2 cellular contexts compared by ENCODE assay signal in the genomic region with DNA sequence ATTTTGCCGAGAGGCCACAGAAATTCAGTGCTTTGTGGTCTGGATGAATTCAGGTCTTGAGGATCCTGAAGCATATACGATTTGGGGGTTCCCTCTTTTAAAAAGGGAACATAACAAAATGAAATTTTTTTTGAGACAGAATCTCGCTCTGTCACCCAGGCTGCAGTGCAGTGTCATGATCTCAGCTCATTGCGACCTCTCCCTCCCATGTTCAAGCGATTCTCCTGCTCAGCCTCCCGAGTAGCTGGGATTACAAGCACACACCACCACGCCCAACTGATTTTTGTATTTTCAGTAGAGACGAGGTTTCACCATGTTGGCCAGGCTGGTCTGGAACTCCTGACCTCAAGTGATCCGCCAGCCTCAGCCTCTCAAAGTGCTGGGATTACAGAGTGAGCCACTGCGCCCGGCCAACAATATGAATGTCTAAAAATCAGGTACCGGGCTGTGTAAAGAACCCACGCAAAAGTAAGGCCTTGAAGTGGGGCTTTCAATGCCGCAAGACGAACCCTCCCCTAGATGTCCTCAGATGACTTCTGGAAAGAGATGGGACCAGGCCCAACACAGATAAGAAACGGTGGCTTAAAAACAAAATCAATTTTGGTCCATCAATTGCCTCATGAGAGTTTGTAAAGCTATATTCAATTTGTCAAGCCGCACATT.
TF ChIP-seq lines count a peak whose summit lies in the region.

No MANE protein-coding gene starts in this region.

TF ChIP-seq in GM23338, 12 proteins besides CTCF, POLR2A, EP300 and RAD21 (continues in another document):
- TF ChIP-seq ZNF114 (CRISPR knock-in tag; IDR thresholded peaks at IDR 0.05): no peak
- no peak for TF ChIP-seq NANOG (IDR thresholded peaks at IDR 0.05; ENCODE audit: borderline replicate concordance)
- TF ChIP-seq POLR2AphosphoS5 (IDR thresholded peaks at IDR 0.05; ENCODE audit: low read depth): no peak
- TF ChIP-seq STAT1 (IDR thresholded peaks at IDR 0.05; ENCODE audit: unreplicated experiment): no peak
- no peak for TF ChIP-seq ZNF331 (CRISPR knock-in tag; IDR thresholded peaks at IDR 0.05; ENCODE audit: low read depth)
- no peak for TF ChIP-seq EZH2phosphoT487 (IDR thresholded peaks at IDR 0.05; ENCODE audit: unreplicated experiment)
- TF ChIP-seq, protein P1, sequence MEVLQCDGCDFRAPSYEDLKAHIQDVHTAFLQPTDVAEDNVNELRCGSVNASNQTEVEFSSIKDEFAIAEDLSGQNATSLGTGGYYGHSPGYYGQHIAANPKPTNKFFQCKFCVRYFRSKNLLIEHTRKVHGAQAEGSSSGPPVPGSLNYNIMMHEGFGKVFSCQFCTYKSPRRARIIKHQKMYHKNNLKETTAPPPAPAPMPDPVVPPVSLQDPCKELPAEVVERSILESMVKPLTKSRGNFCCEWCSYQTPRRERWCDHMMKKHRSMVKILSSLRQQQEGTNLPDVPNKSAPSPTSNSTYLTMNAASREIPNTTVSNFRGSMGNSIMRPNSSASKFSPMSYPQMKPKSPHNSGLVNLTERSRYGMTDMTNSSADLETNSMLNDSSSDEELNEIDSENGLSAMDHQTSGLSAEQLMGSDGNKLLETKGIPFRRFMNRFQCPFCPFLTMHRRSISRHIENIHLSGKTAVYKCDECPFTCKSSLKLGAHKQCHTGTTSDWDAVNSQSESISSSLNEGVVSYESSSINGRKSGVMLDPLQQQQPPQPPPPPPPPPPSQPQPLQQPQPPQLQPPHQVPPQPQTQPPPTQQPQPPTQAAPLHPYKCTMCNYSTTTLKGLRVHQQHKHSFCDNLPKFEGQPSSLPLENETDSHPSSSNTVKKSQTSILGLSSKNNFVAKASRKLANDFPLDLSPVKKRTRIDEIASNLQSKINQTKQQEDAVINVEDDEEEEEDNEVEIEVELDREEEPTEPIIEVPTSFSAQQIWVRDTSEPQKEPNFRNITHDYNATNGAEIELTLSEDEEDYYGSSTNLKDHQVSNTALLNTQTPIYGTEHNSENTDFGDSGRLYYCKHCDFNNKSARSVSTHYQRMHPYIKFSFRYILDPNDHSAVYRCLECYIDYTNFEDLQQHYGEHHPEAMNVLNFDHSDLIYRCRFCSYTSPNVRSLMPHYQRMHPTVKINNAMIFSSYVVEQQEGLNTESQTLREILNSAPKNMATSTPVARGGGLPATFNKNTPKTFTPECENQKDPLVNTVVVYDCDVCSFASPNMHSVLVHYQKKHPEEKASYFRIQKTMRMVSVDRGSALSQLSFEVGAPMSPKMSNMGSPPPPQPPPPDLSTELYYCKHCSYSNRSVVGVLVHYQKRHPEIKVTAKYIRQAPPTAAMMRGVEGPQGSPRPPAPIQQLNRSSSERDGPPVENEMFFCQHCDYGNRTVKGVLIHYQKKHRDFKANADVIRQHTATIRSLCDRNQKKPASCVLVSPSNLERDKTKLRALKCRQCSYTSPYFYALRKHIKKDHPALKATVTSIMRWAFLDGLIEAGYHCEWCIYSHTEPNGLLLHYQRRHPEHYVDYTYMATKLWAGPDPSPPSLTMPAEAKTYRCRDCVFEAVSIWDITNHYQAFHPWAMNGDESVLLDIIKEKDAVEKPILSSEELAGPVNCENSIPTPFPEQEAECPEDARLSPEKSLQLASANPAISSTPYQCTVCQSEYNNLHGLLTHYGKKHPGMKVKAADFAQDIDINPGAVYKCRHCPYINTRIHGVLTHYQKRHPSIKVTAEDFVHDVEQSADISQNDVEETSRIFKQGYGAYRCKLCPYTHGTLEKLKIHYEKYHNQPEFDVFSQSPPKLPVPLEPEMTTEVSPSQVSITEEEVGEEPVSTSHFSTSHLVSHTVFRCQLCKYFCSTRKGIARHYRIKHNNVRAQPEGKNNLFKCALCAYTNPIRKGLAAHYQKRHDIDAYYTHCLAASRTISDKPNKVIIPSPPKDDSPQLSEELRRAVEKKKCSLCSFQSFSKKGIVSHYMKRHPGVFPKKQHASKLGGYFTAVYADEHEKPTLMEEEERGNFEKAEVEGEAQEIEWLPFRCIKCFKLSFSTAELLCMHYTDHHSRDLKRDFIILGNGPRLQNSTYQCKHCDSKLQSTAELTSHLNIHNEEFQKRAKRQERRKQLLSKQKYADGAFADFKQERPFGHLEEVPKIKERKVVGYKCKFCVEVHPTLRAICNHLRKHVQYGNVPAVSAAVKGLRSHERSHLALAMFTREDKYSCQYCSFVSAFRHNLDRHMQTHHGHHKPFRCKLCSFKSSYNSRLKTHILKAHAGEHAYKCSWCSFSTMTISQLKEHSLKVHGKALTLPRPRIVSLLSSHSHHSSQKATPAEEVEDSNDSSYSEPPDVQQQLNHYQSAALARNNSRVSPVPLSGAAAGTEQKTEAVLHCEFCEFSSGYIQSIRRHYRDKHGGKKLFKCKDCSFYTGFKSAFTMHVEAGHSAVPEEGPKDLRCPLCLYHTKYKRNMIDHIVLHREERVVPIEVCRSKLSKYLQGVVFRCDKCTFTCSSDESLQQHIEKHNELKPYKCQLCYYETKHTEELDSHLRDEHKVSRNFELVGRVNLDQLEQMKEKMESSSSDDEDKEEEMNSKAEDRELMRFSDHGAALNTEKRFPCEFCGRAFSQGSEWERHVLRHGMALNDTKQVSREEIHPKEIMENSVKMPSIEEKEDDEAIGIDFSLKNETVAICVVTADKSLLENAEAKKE (CRISPR knock-in tag; IDR thresholded peaks at IDR 0.05): no peak
- TF ChIP-seq EZH2 (IDR thresholded peaks at IDR 0.05; ENCODE audit: low read depth, unreplicated experiment): no peak
- TF ChIP-seq, protein P2, sequence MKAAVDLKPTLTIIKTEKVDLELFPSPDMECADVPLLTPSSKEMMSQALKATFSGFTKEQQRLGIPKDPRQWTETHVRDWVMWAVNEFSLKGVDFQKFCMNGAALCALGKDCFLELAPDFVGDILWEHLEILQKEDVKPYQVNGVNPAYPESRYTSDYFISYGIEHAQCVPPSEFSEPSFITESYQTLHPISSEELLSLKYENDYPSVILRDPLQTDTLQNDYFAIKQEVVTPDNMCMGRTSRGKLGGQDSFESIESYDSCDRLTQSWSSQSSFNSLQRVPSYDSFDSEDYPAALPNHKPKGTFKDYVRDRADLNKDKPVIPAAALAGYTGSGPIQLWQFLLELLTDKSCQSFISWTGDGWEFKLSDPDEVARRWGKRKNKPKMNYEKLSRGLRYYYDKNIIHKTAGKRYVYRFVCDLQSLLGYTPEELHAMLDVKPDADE (IDR thresholded peaks at IDR 0.05): no peak
- no peak for TF ChIP-seq JUNB (IDR thresholded peaks at IDR 0.05; ENCODE audit: unreplicated experiment)
- no peak for TF ChIP-seq CREB1 (CRISPR knock-in tag; IDR thresholded peaks at IDR 0.05; ENCODE audit: low read depth)

TF ChIP-seq in K562, 482 proteins besides CTCF, POLR2A, EP300 and RAD21 (continues in another document):
- TF ChIP-seq ZNF444 (CRISPR knock-in tag; IDR thresholded peaks at IDR 0.05) (no peak), MAFK (IDR thresholded peaks at IDR 0.05; ENCODE audit: low read length) (no peak), MCM5 (IDR thresholded peaks at IDR 0.05; ENCODE audit: low read depth) (no peak), NR2C2 (CRISPR knock-in tag; IDR thresholded peaks at IDR 0.05) (no peak), NR2C2 (tag; IDR thresholded peaks at IDR 0.05) (peak; percentile 16; the same call in 1 of the 2 replicates), RBM34 (IDR thresholded peaks at IDR 0.05; ENCODE audit: borderline replicate concordance, insufficient read depth, low read length) (no peak), HDAC3 (IDR thresholded peaks at IDR 0.05; ENCODE audit: borderline replicate concordance, partially characterized antibody) (no peak), POLR2AphosphoS2 (IDR thresholded peaks at IDR 0.05; ENCODE audit: low read length) (no peak), GATAD2A (IDR thresholded peaks at IDR 0.05) (0 out of 2 replicates have a peak, but pooled peaks have one; percentile 37), FOXA1 (IDR thresholded peaks at IDR 0.05; ENCODE audit: borderline replicate concordance) (no peak), PHB (CRISPR knock-in tag; IDR thresholded peaks at IDR 0.05) (no peak), ZNF507 (tag; conservative IDR thresholded peaks at IDR 0.05) (no peak), ZNF140 (CRISPR knock-in tag; IDR thresholded peaks at IDR 0.05) (no peak), ZNF282 (CRISPR knock-in tag; IDR thresholded peaks at IDR 0.05) (no peak), PHB2 (IDR thresholded peaks at IDR 0.05; ENCODE audit: low read depth) (no peak), CC2D1A (IDR thresholded peaks at IDR 0.05) (no peak), MEF2D (tag; conservative IDR thresholded peaks at IDR 0.05; ENCODE audit: low read depth) (peak; percentile 76), ZNF589 (CRISPR knock-in tag; IDR thresholded peaks at IDR 0.05; ENCODE audit: low read depth) (no peak), ZNF146 (CRISPR knock-in tag; IDR thresholded peaks at IDR 0.05; ENCODE audit: unreplicated experiment) (no peak), CBFB (CRISPR knock-in tag; IDR thresholded peaks at IDR 0.05) (no peak)
- TF ChIP-seq, protein P3, sequence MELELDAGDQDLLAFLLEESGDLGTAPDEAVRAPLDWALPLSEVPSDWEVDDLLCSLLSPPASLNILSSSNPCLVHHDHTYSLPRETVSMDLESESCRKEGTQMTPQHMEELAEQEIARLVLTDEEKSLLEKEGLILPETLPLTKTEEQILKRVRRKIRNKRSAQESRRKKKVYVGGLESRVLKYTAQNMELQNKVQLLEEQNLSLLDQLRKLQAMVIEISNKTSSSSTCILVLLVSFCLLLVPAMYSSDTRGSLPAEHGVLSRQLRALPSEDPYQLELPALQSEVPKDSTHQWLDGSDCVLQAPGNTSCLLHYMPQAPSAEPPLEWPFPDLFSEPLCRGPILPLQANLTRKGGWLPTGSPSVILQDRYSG (tag; conservative IDR thresholded peaks at IDR 0.05; ENCODE audit: low read depth): no peak
- TF ChIP-seq, protein P4, sequence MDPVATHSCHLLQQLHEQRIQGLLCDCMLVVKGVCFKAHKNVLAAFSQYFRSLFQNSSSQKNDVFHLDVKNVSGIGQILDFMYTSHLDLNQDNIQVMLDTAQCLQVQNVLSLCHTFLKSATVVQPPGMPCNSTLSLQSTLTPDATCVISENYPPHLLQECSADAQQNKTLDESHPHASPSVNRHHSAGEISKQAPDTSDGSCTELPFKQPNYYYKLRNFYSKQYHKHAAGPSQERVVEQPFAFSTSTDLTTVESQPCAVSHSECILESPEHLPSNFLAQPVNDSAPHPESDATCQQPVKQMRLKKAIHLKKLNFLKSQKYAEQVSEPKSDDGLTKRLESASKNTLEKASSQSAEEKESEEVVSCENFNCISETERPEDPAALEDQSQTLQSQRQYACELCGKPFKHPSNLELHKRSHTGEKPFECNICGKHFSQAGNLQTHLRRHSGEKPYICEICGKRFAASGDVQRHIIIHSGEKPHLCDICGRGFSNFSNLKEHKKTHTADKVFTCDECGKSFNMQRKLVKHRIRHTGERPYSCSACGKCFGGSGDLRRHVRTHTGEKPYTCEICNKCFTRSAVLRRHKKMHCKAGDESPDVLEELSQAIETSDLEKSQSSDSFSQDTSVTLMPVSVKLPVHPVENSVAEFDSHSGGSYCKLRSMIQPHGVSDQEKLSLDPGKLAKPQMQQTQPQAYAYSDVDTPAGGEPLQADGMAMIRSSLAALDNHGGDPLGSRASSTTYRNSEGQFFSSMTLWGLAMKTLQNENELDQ (CRISPR knock-in tag; IDR thresholded peaks at IDR 0.05; ENCODE audit: borderline replicate concordance): no peak
- TF ChIP-seq, protein P5, sequence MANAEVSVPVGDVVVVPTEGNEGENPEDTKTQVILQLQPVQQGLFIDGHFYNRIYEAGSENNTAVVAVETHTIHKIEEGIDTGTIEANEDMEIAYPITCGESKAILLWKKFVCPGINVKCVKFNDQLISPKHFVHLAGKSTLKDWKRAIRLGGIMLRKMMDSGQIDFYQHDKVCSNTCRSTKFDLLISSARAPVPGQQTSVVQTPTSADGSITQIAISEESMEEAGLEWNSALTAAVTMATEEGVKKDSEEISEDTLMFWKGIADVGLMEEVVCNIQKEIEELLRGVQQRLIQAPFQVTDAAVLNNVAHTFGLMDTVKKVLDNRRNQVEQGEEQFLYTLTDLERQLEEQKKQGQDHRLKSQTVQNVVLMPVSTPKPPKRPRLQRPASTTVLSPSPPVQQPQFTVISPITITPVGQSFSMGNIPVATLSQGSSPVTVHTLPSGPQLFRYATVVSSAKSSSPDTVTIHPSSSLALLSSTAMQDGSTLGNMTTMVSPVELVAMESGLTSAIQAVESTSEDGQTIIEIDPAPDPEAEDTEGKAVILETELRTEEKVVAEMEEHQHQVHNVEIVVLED (CRISPR knock-in tag; IDR thresholded peaks at IDR 0.05): no peak
- TF ChIP-seq, protein P6, sequence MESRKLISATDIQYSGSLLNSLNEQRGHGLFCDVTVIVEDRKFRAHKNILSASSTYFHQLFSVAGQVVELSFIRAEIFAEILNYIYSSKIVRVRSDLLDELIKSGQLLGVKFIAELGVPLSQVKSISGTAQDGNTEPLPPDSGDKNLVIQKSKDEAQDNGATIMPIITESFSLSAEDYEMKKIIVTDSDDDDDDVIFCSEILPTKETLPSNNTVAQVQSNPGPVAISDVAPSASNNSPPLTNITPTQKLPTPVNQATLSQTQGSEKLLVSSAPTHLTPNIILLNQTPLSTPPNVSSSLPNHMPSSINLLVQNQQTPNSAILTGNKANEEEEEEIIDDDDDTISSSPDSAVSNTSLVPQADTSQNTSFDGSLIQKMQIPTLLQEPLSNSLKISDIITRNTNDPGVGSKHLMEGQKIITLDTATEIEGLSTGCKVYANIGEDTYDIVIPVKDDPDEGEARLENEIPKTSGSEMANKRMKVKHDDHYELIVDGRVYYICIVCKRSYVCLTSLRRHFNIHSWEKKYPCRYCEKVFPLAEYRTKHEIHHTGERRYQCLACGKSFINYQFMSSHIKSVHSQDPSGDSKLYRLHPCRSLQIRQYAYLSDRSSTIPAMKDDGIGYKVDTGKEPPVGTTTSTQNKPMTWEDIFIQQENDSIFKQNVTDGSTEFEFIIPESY (CRISPR knock-in tag; IDR thresholded peaks at IDR 0.05): no peak
- TF ChIP-seq, protein P7, sequence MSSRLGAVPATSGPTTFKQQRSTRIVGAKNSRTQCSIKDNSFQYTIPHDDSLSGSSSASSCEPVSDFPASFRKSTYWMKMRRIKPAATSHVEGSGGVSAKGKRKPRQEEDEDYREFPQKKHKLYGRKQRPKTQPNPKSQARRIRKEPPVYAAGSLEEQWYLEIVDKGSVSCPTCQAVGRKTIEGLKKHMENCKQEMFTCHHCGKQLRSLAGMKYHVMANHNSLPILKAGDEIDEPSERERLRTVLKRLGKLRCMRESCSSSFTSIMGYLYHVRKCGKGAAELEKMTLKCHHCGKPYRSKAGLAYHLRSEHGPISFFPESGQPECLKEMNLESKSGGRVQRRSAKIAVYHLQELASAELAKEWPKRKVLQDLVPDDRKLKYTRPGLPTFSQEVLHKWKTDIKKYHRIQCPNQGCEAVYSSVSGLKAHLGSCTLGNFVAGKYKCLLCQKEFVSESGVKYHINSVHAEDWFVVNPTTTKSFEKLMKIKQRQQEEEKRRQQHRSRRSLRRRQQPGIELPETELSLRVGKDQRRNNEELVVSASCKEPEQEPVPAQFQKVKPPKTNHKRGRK (tag; IDR thresholded peaks at IDR 0.05): 0 out of 2 replicates have a peak, but pooled peaks have one; percentile 2
- TF ChIP-seq, protein P8, sequence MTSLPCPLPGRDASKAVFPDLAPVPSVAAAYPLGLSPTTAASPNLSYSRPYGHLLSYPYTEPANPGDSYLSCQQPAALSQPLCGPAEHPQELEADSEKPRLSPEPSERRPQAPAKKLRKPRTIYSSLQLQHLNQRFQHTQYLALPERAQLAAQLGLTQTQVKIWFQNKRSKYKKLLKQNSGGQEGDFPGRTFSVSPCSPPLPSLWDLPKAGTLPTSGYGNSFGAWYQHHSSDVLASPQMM (CRISPR knock-in tag; IDR thresholded peaks at IDR 0.05): no peak
- TF ChIP-seq, protein P9, sequence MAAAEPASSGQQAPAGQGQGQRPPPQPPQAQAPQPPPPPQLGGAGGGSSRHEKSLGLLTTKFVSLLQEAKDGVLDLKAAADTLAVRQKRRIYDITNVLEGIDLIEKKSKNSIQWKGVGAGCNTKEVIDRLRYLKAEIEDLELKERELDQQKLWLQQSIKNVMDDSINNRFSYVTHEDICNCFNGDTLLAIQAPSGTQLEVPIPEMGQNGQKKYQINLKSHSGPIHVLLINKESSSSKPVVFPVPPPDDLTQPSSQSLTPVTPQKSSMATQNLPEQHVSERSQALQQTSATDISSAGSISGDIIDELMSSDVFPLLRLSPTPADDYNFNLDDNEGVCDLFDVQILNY (CRISPR knock-in tag; IDR thresholded peaks at IDR 0.05): no peak
